ENCODE assay signal across 9 cellular contexts in genomic region chr11:2912498-2912897, GRCh38. TPM values are rescaled to one million over a fixed set of nuclear protein-coding genes. Genes with fewer than 3 reads are reported as not detected.
DNase-seq lines count a peak whose midpoint lies in the region; ATAC-seq and TF ChIP-seq lines count a peak whose summit lies in the region.
"Had no signal": no experiment of that assay in that cellular context is flagged by ENCODE, and none has a peak within 500 bp of the region (broad histone marks: within the 10 kb centered on the region; RNA-seq: fewer than 3 reads in every experiment).

No MANE protein-coding gene starts in this region.

- peak; percentile 92 for DNase-seq in H4 (ENCODE audit: low spot score)
- DNase-seq in SJSA1 (ENCODE audit: low read depth in 1 of 2, low spot score in 2 of 2): peak; percentile 74 to 94
- DNase-seq in foreskin fibroblast: peak; percentile 83 to 91
- DNase-seq in smooth muscle cell of the brain vasculature (ENCODE audit: low read depth, low spot score): peak; percentile 71
- DNase-seq: NCI-H1105 had no signal

- no peaks in the 10 kb centered on the region for H3K27me3 ChIP-seq in SJSA1 (replicated peaks)

- no peaks in the 10 kb centered on the region for H3K36me3 ChIP-seq in SJSA1

- H3K27ac ChIP-seq in SJSA1: no peak overlapping the region

- peaks cover 23% of the 10 kb centered on the region for H3K4me1 ChIP-seq in SJSA1 (replicated peaks)

- TF ChIP-seq CTCF in foreskin fibroblast (IDR thresholded peaks at IDR 0.05; ENCODE audit: low read depth, low read length): no peak

- ATAC-seq in HG03439 (IDR thresholded peaks at IDR 0.05; ENCODE audit: unreplicated experiment) (no peak), GM19023 (IDR thresholded peaks at IDR 0.05; ENCODE audit: unreplicated experiment) (no peak), GM19455 (IDR thresholded peaks at IDR 0.05; ENCODE audit: unreplicated experiment) (no peak), GM18517 (IDR thresholded peaks at IDR 0.05; ENCODE audit: unreplicated experiment) (no peak)

- H3K4me3 ChIP-seq in SJSA1: no peak overlapping the region
- H3K4me3 ChIP-seq in foreskin fibroblast (ENCODE audit: low read depth in 1 of 2, low read length in 2 of 2): no peak overlapping the region

- H3K9me3 ChIP-seq in SJSA1 (replicated peaks): no peaks in the 10 kb centered on the region; the same call in 1 of the 2 replicates

RNA-seq across cellular contexts. Expression of gene PHLDA2, which starts 16.7 kb away (rescaled TPM):
- total RNA-seq in H4 (2014; rRNA removed; shearing (Covaris generic)): 11.7 and 15.2 TPM in 2 replicates
- 28.0 and 34.6 TPM in 2 replicates for total RNA-seq in SJSA1 (2014; rRNA removed; shearing (Covaris generic))

RNA-seq across cellular contexts. Expression of gene CDKN1C, which starts 26.9 kb away (rescaled TPM):
- total RNA-seq in H4 (2014; rRNA removed; shearing (Covaris generic)): 4.2 and 5.1 TPM in 2 replicates
- 15.0 and 23.4 TPM in 2 replicates for total RNA-seq in SJSA1 (2014; rRNA removed; shearing (Covaris generic))
